In genomic region chr7:21355406-21355874, GRCh38 we compare ENCODE assay signal across 8 cellular contexts.
DNase-seq lines count a peak whose midpoint lies in the region; ATAC-seq and TF ChIP-seq lines count a peak whose summit lies in the region.

No MANE protein-coding gene starts in this region.

- H3K9me3 ChIP-seq in tibial artery: no peaks in the 10 kb centered on the region

- H3K36me3 ChIP-seq in GM06990 (ENCODE audit: control insufficient read depth, insufficient read depth, low read length): no peaks in the 10 kb centered on the region
- no peaks in the 10 kb centered on the region for H3K36me3 ChIP-seq in tibial artery

- H3K27me3 ChIP-seq in GM06990 (replicated peaks; ENCODE audit: control insufficient read depth, insufficient read depth, low read length) (no peaks in the 10 kb centered on the region), tibial artery (peaks cover 0 to 2% of the 10 kb centered on the region in 2 donors)

- no peaks in the 10 kb centered on the region for H3K4me1 ChIP-seq in tibial artery

- ATAC-seq in GM21515 (IDR thresholded peaks at IDR 0.05; ENCODE audit: unreplicated experiment): peak; percentile 78

- H3K27ac ChIP-seq in tibial artery: no peak overlapping the region

- TF ChIP-seq CTCF in GM06990 (IDR thresholded peaks at IDR 0.05; ENCODE audit: insufficient read depth, low read length, poor library complexity, severe bottlenecking) (no peak), tibial artery (IDR thresholded peaks at IDR 0.05) (no peak)

- DNase-seq in GM06990 (ENCODE audit: extremely low read depth, insufficient read length) (peak; percentile 86), KG1 (lab: John Stamatoyannopoulos, UW) (peak; percentile 60), tibial artery (no peak), NCI-H1417 (lab: John Stamatoyannopoulos, UW) (no peak), NCI-H526 (lab: John Stamatoyannopoulos, UW) (no peak)
- DNase-seq in activated T-helper 9 cell treated with anti-CD3 and anti-CD28 coated beads, Interleukin-2, amount 50 U/mL, for 16 hours (ENCODE audit: low read depth): peak; percentile 28
- DNase-seq in stimulated activated CD8-positive, alpha-beta memory T cell treated with anti-CD3 and anti-CD28 coated beads, Interleukin-7, amount 100 ng/mL, for 4 hours (ENCODE audit: low read depth in 2 of 2): peak; percentile 11 to 33

- H3K4me3 ChIP-seq in GM06990 (replicated peaks; ENCODE audit: low read depth, low read length): no peak overlapping the region
- no peak overlapping the region for H3K4me3 ChIP-seq in tibial artery

- intact Hi-C loops in tibial artery (cut with DNase I; ENCODE audit: low total_unique reads): no loop called here

Comparison
In these comparisons a context has a peak if more than half of its experiments do, and no peak if none do; other contexts are left out.
1. DNase-seq: peak in GM06990 (single experiment), KG1 (single experiment), activated T-helper 9 cell treated with anti-CD3 and anti-CD28 coated beads, Interleukin-2, amount 50 U/mL, for 16 hours (single experiment) and stimulated activated CD8-positive, alpha-beta memory T cell treated with anti-CD3 and anti-CD28 coated beads, Interleukin-7, amount 100 ng/mL, for 4 hours (2 of 2); none in tibial artery (0 of 2), NCI-H1417 (0 of 3) and NCI-H526 (0 of 2).